In the genomic region with DNA sequence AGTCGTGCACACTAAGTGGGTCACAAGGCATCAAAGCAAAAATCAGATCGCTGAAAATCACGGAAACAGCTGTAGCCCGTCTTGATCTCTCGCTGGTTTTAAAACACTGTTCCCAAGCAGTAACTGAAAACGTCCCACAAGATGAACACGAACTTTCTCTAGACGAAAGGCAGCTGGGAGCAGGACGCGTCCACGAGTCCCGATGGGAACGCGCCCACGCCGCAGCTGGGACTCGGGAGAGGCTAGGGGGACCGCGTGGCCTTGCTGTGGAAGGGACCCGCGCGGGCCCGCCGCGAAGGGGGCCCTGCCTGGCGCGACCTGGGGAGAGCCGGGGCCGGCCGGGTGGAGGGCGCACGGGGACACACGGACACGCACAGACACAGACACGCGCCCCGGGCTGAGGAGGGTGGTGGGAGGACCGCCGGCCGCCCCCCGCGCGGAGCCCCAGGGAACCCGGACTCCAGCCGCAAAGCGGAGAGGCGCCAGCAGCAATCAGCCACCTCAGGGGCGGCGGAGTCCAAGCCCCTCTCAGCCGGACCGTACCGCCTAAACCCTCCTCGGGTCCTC, we compare ENCODE assay signal across 8 cellular contexts. TPM values are rescaled to one million over a fixed set of nuclear protein-coding genes. Genes with fewer than 3 reads are reported as not detected.
DNase-seq lines count a peak whose midpoint lies in the region; ATAC-seq and TF ChIP-seq lines count a peak whose summit lies in the region.

No MANE protein-coding gene starts in this region.

- 0 to 2% methylated on average over 22 to 28 of the region's 53 CpGs for WGBS in lower leg skin, 2 donors

- no peaks in the 10 kb centered on the region for H3K9me2 ChIP-seq in SU-DHL-6 (replicated peaks; ENCODE audit: insufficient read depth, low read length)

- peaks cover 69% of the 10 kb centered on the region for H3F3A ChIP-seq in SU-DHL-6 (ENCODE audit: insufficient read depth)

- H3K9ac ChIP-seq in SU-DHL-6 (ENCODE audit: low read length) (peak overlapping the region; percentile 99), colonic mucosa (ENCODE audit: low read depth in 2 of 2, low read length in 2 of 2) (peak overlapping the region; percentile 96 to 97)

- DNase-seq in BJ (ENCODE audit: low read depth) (no peak), colonic mucosa (peak; percentile 46), lower leg skin (ENCODE audit: low spot score in 2 of 2) (peak in 1 of 2 donors; percentile 23), tibial artery (peak; percentile 25 to 69), HPDE6-E6E7 (ENCODE audit: extremely low spot score) (no peak)

- intact Hi-C loops in colonic mucosa (cut with DNase I) (loop anchor here (10.0 kb wide), 1 partner anchor 96 kb away; no protein-coding TSS in a partner anchor), lower leg skin (cut with DNase I; ENCODE audit: low total_unique reads) (no loop called here), tibial artery (cut with DNase I; ENCODE audit: low total_unique reads) (no loop called here)

- peaks cover 27% of the 10 kb centered on the region for H4K20me1 ChIP-seq in SU-DHL-6 (ENCODE audit: low read depth, low read length)

- H3K27ac ChIP-seq in SU-DHL-6 (ENCODE audit: low read depth, low read length) (peak overlapping the region; percentile 86), colonic mucosa (peak overlapping the region; percentile 98), tibial artery (peak overlapping the region; percentile 79 to 89)

- H3K4me3 ChIP-seq in BJ (ENCODE audit: low read depth, low read length) (peak overlapping the region; percentile 92), SU-DHL-6 (ENCODE audit: insufficient read depth, low read length, poor library complexity, severe bottlenecking) (peak overlapping the region; percentile 98), colonic mucosa (peak overlapping the region; percentile 92), lower leg skin (ENCODE audit: low read depth, poor library complexity, severe bottlenecking) (peak overlapping the region; percentile 100), tibial artery (peak overlapping the region; percentile 81 to 98)

- peaks cover 88% of the 10 kb centered on the region for H3K79me2 ChIP-seq in SU-DHL-6 (ENCODE audit: insufficient read depth, low read length)

- TF ChIP-seq CTCF in BJ (IDR thresholded peaks at IDR 0.05; ENCODE audit: insufficient read depth, low read depth, low read length), result no peak
- TF ChIP-seq CTCF in SU-DHL-6 (IDR thresholded peaks at IDR 0.05; ENCODE audit: insufficient read depth, low read length, poor library complexity, severe bottlenecking), result no peak
- TF ChIP-seq CTCF in colonic mucosa (IDR thresholded peaks at IDR 0.05), result no peak
- TF ChIP-seq CTCF in lower leg skin (IDR thresholded peaks at IDR 0.05), result no peak
- TF ChIP-seq CTCF in tibial artery (IDR thresholded peaks at IDR 0.05), result no peak

- H3K27me3 ChIP-seq in BJ (ENCODE audit: control insufficient read depth, insufficient read depth, low read length), result no peaks in the 10 kb centered on the region
- no peaks in the 10 kb centered on the region for H3K27me3 ChIP-seq in SU-DHL-6 (ENCODE audit: low read length)
- H3K27me3 ChIP-seq in colonic mucosa, result no peaks in the 10 kb centered on the region
- H3K27me3 ChIP-seq in tibial artery, result no peaks in the 10 kb centered on the region

- POLR2A ChIA-PET in BJ (lab: Charles Lee), result interaction anchor here (0.6 to 0.7 kb wide), 2 partner anchors 91 to 143 kb away, joined by 9 to 15 read pairs; no protein-coding TSS in a partner anchor

- ATAC-seq in GM18868 (IDR thresholded peaks at IDR 0.05; ENCODE audit: unreplicated experiment) (peak; percentile 1), HG03159 (IDR thresholded peaks at IDR 0.05; ENCODE audit: unreplicated experiment) (peak; percentile 16)

- H3K36me3 ChIP-seq in BJ (ENCODE audit: control insufficient read depth, insufficient read depth, low read length) (no peaks in the 10 kb centered on the region), SU-DHL-6 (ENCODE audit: low read length) (peaks cover 30% of the 10 kb centered on the region), colonic mucosa (no peaks in the 10 kb centered on the region), tibial artery (no peaks in the 10 kb centered on the region)

- CTCF ChIA-PET in BJ (lab: Yijun Ruan, JAX), result interaction anchor here (0.8 to 2.5 kb wide), 6 partner anchors 59 to 166 kb away, joined by 3 to 10 read pairs (median 6); no protein-coding TSS in a partner anchor

- TF ChIP-seq POLR2A in lower leg skin (IDR thresholded peaks at IDR 0.05), result no peak

- peak overlapping the region; percentile 99 for H3K4me2 ChIP-seq in SU-DHL-6 (ENCODE audit: low read depth, low read length, poor library complexity, severe bottlenecking)

- H3K4me1 ChIP-seq in colonic mucosa (no peaks in the 10 kb centered on the region), tibial artery (peaks cover 0 to 20% (median 4%) of the 10 kb centered on the region in 4 donors)

- H3K9me3 ChIP-seq in SU-DHL-6 (ENCODE audit: insufficient read depth, low read length), result no peaks in the 10 kb centered on the region
- H3K9me3 ChIP-seq in colonic mucosa, result no peaks in the 10 kb centered on the region
- H3K9me3 ChIP-seq in tibial artery, result no peaks in the 10 kb centered on the region

- no peak overlapping the region for H2AFZ ChIP-seq in SU-DHL-6 (ENCODE audit: low read depth, low read length, severe bottlenecking)

RNA-seq across cellular contexts. Expression of gene STK17B, which starts 0.6 kb away (rescaled TPM):
- 6.1 and 15.6 TPM in 2 replicates for polyA plus RNA-seq in BJ (2011; rRNA removed)
- 11.3 and 11.6 TPM in 2 replicates for polyA minus RNA-seq in BJ (2011; rRNA and poly(A)+ RNA removed)
- total RNA-seq in colonic mucosa (10 to 100 TPM; 13.9 to 40.5 TPM), lower leg skin (10 to 100 TPM; 25.4 to 42.0 (median 35.5) TPM)

Comparison
In these comparisons a context has a peak if more than half of its experiments do, and no peak if none do; other contexts are left out.
1. DNase-seq: peak in colonic mucosa (single experiment) and tibial artery (2 of 2); none in BJ (single experiment) and HPDE6-E6E7 (single experiment).
2. Peak in every context shown above with its lines, with median percentiles within 50 percentile points of each other: H3K4me3 ChIP-seq and H3K27ac ChIP-seq.